ENCODE assay signal across 1 cellular context in the genomic region with DNA sequence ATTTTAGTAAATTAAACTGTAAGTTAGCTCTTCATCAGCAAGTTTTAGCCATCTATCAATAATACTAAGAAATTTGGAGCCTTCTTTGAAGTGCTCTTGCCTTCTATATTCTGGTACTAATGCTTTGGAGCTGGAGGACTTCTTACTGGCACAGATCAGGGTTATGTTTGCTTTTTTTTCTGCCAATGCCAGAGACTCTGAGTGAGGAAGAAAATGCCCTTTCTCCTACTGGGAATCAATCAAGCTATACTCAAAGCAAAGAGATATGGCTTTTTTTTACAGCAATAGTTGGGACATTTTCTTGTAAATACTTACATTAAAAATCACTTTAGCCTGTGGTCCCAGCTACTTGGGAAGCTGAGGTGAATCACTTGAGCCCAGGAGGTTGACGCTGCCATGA.
TF ChIP-seq lines count a peak whose summit lies in the region.

No MANE protein-coding gene starts in this region.

TF ChIP-seq in K562, 482 proteins besides CTCF, POLR2A, EP300 and RAD21:
- TF ChIP-seq NCOA1 (IDR thresholded peaks at IDR 0.05; ENCODE audit: low read depth), result no peak
- TF ChIP-seq, protein P1, sequence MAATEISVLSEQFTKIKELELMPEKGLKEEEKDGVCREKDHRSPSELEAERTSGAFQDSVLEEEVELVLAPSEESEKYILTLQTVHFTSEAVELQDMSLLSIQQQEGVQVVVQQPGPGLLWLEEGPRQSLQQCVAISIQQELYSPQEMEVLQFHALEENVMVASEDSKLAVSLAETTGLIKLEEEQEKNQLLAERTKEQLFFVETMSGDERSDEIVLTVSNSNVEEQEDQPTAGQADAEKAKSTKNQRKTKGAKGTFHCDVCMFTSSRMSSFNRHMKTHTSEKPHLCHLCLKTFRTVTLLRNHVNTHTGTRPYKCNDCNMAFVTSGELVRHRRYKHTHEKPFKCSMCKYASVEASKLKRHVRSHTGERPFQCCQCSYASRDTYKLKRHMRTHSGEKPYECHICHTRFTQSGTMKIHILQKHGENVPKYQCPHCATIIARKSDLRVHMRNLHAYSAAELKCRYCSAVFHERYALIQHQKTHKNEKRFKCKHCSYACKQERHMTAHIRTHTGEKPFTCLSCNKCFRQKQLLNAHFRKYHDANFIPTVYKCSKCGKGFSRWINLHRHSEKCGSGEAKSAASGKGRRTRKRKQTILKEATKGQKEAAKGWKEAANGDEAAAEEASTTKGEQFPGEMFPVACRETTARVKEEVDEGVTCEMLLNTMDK (IDR thresholded peaks at IDR 0.05; ENCODE audit: borderline replicate concordance, insufficient read depth, low read depth, low read length, poor library complexity, severe bottlenecking), result no peak
- TF ChIP-seq EGR1 (conservative IDR thresholded peaks at IDR 0.05), result no peak
- TF ChIP-seq SUPT5H (IDR thresholded peaks at IDR 0.05), result no peak
- TF ChIP-seq ZNF134 (CRISPR knock-in tag; conservative IDR thresholded peaks at IDR 0.05), result no peak
- no peak for TF ChIP-seq ZNF124 (CRISPR knock-in tag; IDR thresholded peaks at IDR 0.05)
